1 cellular context compared by ENCODE assay signal in the genomic region with DNA sequence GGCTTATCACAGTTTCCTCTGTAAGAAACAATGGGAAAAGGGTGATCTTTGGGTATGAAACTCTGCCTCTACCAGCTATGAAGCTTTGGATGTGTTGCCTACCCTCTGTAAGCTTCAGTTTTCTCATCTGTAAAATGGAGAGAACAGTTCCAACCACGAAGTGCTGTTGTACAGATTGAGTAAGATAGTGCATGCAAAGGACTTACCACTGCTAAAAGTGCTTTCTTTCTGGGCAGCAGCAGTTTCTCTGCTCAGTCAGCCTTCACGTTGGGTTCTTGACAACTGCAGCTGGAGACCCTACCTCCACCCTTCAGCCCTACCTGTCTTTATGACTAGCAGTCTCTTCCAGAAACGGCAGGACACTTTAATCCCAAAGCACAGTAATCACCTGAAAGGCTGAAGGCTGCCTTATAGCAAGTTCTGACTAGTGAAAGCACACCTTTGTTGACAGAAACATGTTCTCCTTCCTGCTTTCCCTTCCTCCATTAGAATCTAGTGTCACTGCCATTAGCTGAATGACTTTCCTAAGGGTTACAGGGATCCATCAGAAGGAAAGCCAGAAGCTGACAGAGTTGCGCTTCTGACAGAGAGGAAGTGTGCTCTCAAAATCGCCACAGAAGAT.
TF ChIP-seq lines count a peak whose summit lies in the region.

No MANE protein-coding gene starts in this region.

TF ChIP-seq in GM12878, 131 proteins besides CTCF, POLR2A, EP300 and RAD21:
- TF ChIP-seq SPI1 (IDR thresholded peaks at IDR 0.05; ENCODE audit: borderline replicate concordance, insufficient read depth, low read depth, low read length): peak; percentile 25; the same call in 1 of the 2 replicates
- TF ChIP-seq MEF2B (IDR thresholded peaks at IDR 0.05; ENCODE audit: partially characterized antibody, poor library complexity, severe bottlenecking): no peak
- TF ChIP-seq CEBPB (IDR thresholded peaks at IDR 0.05; ENCODE audit: borderline replicate concordance in 1 of 2, low read depth in 2 of 2, low read length in 2 of 2): no peak
